11 cellular contexts compared by ENCODE assay signal in the genomic region with DNA sequence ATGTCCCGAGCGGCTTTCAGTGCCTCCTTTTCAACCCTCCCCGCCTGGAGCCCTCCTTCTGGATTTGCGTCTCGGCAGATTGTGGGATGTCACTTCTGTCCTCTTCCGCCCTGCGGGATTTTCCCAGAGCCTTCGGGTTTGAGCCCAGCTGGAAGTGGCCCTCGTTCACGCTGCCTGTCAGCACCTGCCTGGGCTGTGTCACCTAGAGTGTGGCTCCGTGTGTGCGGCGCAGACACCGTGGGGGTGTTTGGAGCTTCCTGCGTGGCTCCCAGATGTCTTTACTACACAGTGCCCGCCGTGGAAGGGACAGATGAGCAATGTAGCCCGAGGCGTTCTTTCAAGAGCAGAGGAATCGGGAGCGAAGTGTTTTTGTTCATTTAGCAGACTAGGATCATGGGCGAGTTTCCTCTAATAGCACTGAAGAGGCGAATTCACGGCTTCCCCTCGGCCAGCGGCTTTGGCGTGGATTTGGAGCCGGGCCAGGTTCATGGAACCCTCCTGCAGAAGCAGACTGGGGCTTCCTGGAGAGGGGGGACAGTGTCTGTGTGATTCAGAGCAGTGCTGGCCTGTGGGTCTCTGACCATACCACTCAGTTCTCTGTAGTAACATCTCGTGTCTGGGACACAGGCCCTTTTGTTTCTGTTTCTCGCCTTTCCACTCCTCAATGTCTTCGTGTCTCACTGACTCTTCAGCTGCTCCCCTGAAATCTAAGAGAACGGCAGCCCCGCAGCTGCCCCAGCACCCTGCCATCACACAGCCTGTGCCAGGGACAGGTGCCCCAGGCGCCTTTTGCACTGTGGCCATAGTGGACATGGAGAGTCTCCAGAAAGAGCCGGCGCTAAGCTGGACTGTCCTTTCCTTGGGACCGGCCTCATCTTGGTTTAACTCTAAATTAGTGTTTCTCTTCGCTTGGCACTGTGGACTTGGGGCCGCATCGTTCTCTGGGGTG.
DNase-seq lines count a peak whose midpoint lies in the region; ATAC-seq and TF ChIP-seq lines count a peak whose summit lies in the region.
"Had no signal": no experiment of that assay in that cellular context is flagged by ENCODE, and none has a peak within 500 bp of the region (broad histone marks: within the 10 kb centered on the region; RNA-seq: fewer than 3 reads in every experiment).

No MANE protein-coding gene starts in this region.

- DNase-seq in DMS 273 (lab: John Stamatoyannopoulos, UW; ENCODE audit: unreplicated experiment) (peak; percentile 67), DMS 273 treated with DMSO at 0.1 percent for 48 hours (lab: John Stamatoyannopoulos, UW) (no peak), mammary epithelial cell (peak; percentile 59), islet precursor cell (peak; percentile 76), PC-9 (no peak), upper lobe of right lung (no peak)
- DNase-seq in CD4-positive, alpha-beta T cell = no peak
- DNase-seq: activated naive CD8-positive, alpha-beta T cell treated with anti-CD3 and anti-CD28 coated beads for 36 hours had no signal

- POLR2A ChIA-PET in PC-9 (lab: Charles Lee; ENCODE audit: unreplicated experiment) = no interaction called here
- POLR2A ChIA-PET in CD4-positive, alpha-beta T cell (lab: Charles Lee) = no interaction called here

- peaks cover 42% of the 10 kb centered on the region for H3K36me3 Mint-ChIP-seq in CD4-positive, alpha-beta T cell (ENCODE audit: low read depth)
- H3K36me3 Mint-ChIP-seq: activated naive CD8-positive, alpha-beta T cell treated with anti-CD3 and anti-CD28 coated beads for 36 hours had no signal

- CTCF ChIA-PET in mammary epithelial cell (lab: Charles Lee; ENCODE audit: low non-redundant PET) = no interaction called here
- CTCF ChIA-PET in PC-9 (lab: Charles Lee) = no interaction called here
- CTCF ChIA-PET in CD4-positive, alpha-beta T cell (lab: Charles Lee) = no interaction called here

- H3K9me2 ChIP-seq in PC-9 (ENCODE audit: insufficient read depth) = no peaks in the 10 kb centered on the region

- BruUV-seq in mammary epithelial cell (replicated peaks; lab: Mats Ljungman, UMichigan) (no TSS peak), PC-9 (replicated peaks; lab: Mats Ljungman, UMichigan) (no TSS peak)

- H3F3A ChIP-seq in PC-9 (ENCODE audit: insufficient read depth, low read depth) = no peaks in the 10 kb centered on the region

- H3K36me3 ChIP-seq in mammary epithelial cell (ENCODE audit: insufficient read depth, low read length) (peaks cover 2% of the 10 kb centered on the region), PC-9 (ENCODE audit: low read depth) (no peaks in the 10 kb centered on the region), upper lobe of right lung (peaks cover 39% of the 10 kb centered on the region)

- no peak for ATAC-seq in CD4-positive, alpha-beta T cell (ENCODE audit: poor library complexity)
- ATAC-seq in upper lobe of right lung = no peak

- no peak overlapping the region for H3K4me3 ChIP-seq in mammary epithelial cell (replicated peaks in 1 of 3; ENCODE audit: insufficient read depth in 1 of 3, low read depth in 2 of 3, low read length in 3 of 3)
- H3K4me3 ChIP-seq in PC-9 = no peak overlapping the region
- no peak overlapping the region for H3K4me3 ChIP-seq in upper lobe of right lung

- no peaks in the 10 kb centered on the region for H3K4me1 Mint-ChIP-seq in CD4-positive, alpha-beta T cell (ENCODE audit: low read depth)
- H3K4me1 Mint-ChIP-seq: activated naive CD8-positive, alpha-beta T cell treated with anti-CD3 and anti-CD28 coated beads for 36 hours had no signal

- dilution Hi-C loops in mammary epithelial cell (cut with HindIII; ENCODE audit: low sequenced_read_pairs) = no loop called here

- WGBS in mammary epithelial cell (ENCODE audit: low coverage, missing lambda C conversion rate) = 18% methylated on average over 35 of the region's 40 CpGs

- H2AFZ ChIP-seq in mammary epithelial cell (ENCODE audit: low read depth, low read length) (no peak overlapping the region), PC-9 (no peak overlapping the region)

- no peak overlapping the region for H3K27ac Mint-ChIP-seq in CD4-positive, alpha-beta T cell
- H3K27ac Mint-ChIP-seq: activated naive CD8-positive, alpha-beta T cell treated with anti-CD3 and anti-CD28 coated beads for 36 hours; memory B cell had no signal

- H3K4me1 ChIP-seq in mammary epithelial cell (ENCODE audit: insufficient read depth, low read length) (peaks cover 25% of the 10 kb centered on the region), PC-9 (replicated peaks; ENCODE audit: insufficient read depth) (no peaks in the 10 kb centered on the region), upper lobe of right lung (peaks cover 8% of the 10 kb centered on the region)

- H3K27me3 Mint-ChIP-seq in CD4-positive, alpha-beta T cell = no peaks in the 10 kb centered on the region
- H3K27me3 Mint-ChIP-seq: activated naive CD8-positive, alpha-beta T cell treated with anti-CD3 and anti-CD28 coated beads for 36 hours; memory B cell had no signal

- no peaks in the 10 kb centered on the region for H3K9me3 Mint-ChIP-seq in CD4-positive, alpha-beta T cell
- H3K9me3 Mint-ChIP-seq: activated naive CD8-positive, alpha-beta T cell treated with anti-CD3 and anti-CD28 coated beads for 36 hours; memory B cell had no signal

- no peaks in the 10 kb centered on the region for H4K20me1 ChIP-seq in mammary epithelial cell (ENCODE audit: insufficient read depth, low read length)
- H4K20me1 ChIP-seq in PC-9 (ENCODE audit: insufficient read depth) = no peaks in the 10 kb centered on the region

- H3K79me2 ChIP-seq in mammary epithelial cell (ENCODE audit: insufficient read depth, low read length) (peaks cover 60% of the 10 kb centered on the region), PC-9 (ENCODE audit: low read depth) (no peaks in the 10 kb centered on the region)

- intact Hi-C loops in mammary epithelial cell (cut with micrococcal nuclease) (no loop called here), PC-9 (cut with micrococcal nuclease; ENCODE audit: unreplicated experiment) (loop anchor here (10.0 kb wide), 1 partner anchor 312 kb away; a partner anchor contains a TSS), upper lobe of right lung (cut with DNase I) (loop anchor here (10.0 kb wide), 1 partner anchor 232 kb away; no protein-coding TSS in a partner anchor)
- intact Hi-C loops in CD4-positive, alpha-beta T cell (cut with DNase I, micrococcal nuclease) = no loop called here

- H3K4me2 ChIP-seq in mammary epithelial cell (ENCODE audit: insufficient read depth, low read depth, low read length) (peak overlapping the region; percentile 58), PC-9 (no peak overlapping the region)

- H3K4me3 Mint-ChIP-seq in CD4-positive, alpha-beta T cell = no peak overlapping the region
- H3K4me3 Mint-ChIP-seq: activated naive CD8-positive, alpha-beta T cell treated with anti-CD3 and anti-CD28 coated beads for 36 hours; memory B cell had no signal

- H3K27me3 ChIP-seq in mammary epithelial cell (ENCODE audit: insufficient read depth, low read length) = no peaks in the 10 kb centered on the region
- no peaks in the 10 kb centered on the region for H3K27me3 ChIP-seq in PC-9 (ENCODE audit: insufficient read depth, low read depth)
- no peaks in the 10 kb centered on the region for H3K27me3 ChIP-seq in CD4-positive, alpha-beta T cell (ENCODE audit: control insufficient read depth, insufficient read depth, low read length)
- no peaks in the 10 kb centered on the region for H3K27me3 ChIP-seq in upper lobe of right lung

- no peaks in the 10 kb centered on the region for H3K9me3 ChIP-seq in mammary epithelial cell (replicated peaks; ENCODE audit: insufficient read depth, low read length)
- no peaks in the 10 kb centered on the region for H3K9me3 ChIP-seq in PC-9 (ENCODE audit: insufficient read depth, low read depth)
- no peaks in the 10 kb centered on the region for H3K9me3 ChIP-seq in CD4-positive, alpha-beta T cell (ENCODE audit: control insufficient read depth, low read length)
- H3K9me3 ChIP-seq in upper lobe of right lung = no peaks in the 10 kb centered on the region

- TF ChIP-seq CTCF in mammary epithelial cell (conservative IDR thresholded peaks at IDR 0.05 in 1 of 2, IDR thresholded peaks at IDR 0.05 in 1 of 2; ENCODE audit: extremely low read depth in 1 of 2, insufficient read depth in 1 of 2, low read depth in 1 of 2, low read length in 2 of 2) = no peak
- no peak for TF ChIP-seq CTCF in PC-9 (conservative IDR thresholded peaks at IDR 0.05)
- TF ChIP-seq CTCF in CD4-positive, alpha-beta T cell (IDR thresholded peaks at IDR 0.05) = no peak
- TF ChIP-seq CTCF in upper lobe of right lung (IDR thresholded peaks at IDR 0.05) = no peak

- no peak overlapping the region for H3K27ac ChIP-seq in mammary epithelial cell (ENCODE audit: insufficient read depth, low read depth, low read length)
- peak overlapping the region; percentile 77 for H3K27ac ChIP-seq in temporal lobe (ENCODE audit: low read depth, low read length)
- no peak overlapping the region for H3K27ac ChIP-seq in PC-9
- H3K27ac ChIP-seq in CD4-positive, alpha-beta T cell (ENCODE audit: low read depth, low read length) = no peak overlapping the region
- no peak overlapping the region for H3K27ac ChIP-seq in upper lobe of right lung
- H3K27ac ChIP-seq: 22Rv1 had no signal

- in situ Hi-C loops in mammary epithelial cell (cut with MboI; ENCODE audit: low sequenced_read_pairs in 2 of 2) = loop anchor here (10.0 to 25.0 kb wide), 4 partner anchors 122 to 550 kb away; no protein-coding TSS in a partner anchor

- no peak overlapping the region for H3K9ac ChIP-seq in mammary epithelial cell (ENCODE audit: insufficient read depth, low read length)

Comparison
In these comparisons a context has a peak if more than half of its experiments do, and no peak if none do; other contexts are left out.
1. DNase-seq: peak in DMS 273 (single experiment), mammary epithelial cell (single experiment) and islet precursor cell (single experiment); none in DMS 273 treated with DMSO at 0.1 percent for 48 hours (single experiment), PC-9 (0 of 2), CD4-positive, alpha-beta T cell (0 of 10) and upper lobe of right lung (single experiment).
2. intact Hi-C loops: an anchor here in PC-9 (10.0 kb wide) and upper lobe of right lung (10.0 kb wide); none called in mammary epithelial cell and CD4-positive, alpha-beta T cell.